ENCODE assay signal across 25 cellular contexts in the genomic region with DNA sequence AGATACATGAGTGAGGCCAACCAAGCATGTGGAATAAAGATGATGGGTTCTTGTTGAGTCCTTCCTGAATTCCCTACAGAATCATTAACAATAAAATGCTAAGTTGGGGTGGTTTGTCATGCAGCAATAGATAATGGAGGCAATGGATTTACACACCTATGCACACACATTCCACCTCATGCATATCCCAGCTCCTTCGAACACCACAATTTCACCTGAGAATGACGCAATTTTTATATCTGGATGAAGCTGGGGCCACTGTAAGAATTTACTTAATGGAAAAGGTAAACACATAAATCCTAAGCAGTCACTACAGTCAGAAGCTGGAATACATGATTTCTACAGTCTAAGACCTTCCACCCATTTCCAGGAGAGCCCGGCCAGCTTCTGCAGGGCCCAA. TPM values are rescaled to one million over a fixed set of nuclear protein-coding genes. Genes with fewer than 3 reads are reported as not detected.
DNase-seq lines count a peak whose midpoint lies in the region; ATAC-seq, FAIRE-seq and TF ChIP-seq lines count a peak whose summit lies in the region.
"Had no signal": no experiment of that assay in that cellular context is flagged by ENCODE, and none has a peak within 500 bp of the region (broad histone marks: within the 10 kb centered on the region; RNA-seq: fewer than 3 reads in every experiment).

No MANE protein-coding gene starts in this region.

- no peak overlapping the region for H2BK12ac ChIP-seq in neuronal stem cell (ENCODE audit: low read length)

- H3K79me2 ChIP-seq in HepG2 (ENCODE audit: insufficient read depth, low read length) (no peaks in the 10 kb centered on the region), Karpas-422 (ENCODE audit: low read length) (no peaks in the 10 kb centered on the region)

- no peak overlapping the region for H4K8ac ChIP-seq in neuronal stem cell (ENCODE audit: low read depth, low read length)

- no peak overlapping the region for H3K18ac ChIP-seq in neuronal stem cell (ENCODE audit: low read length)

- in situ Hi-C loops in HepG2 (cut with HindIII; ENCODE audit: extremely low pct_ligation_motif_present, low pct_unique_long_range_greater_than_20kb): no loop called here

- no peak overlapping the region for H2BK120ac ChIP-seq in neuronal stem cell (ENCODE audit: low read depth, low read length)

- no TSS peak for BruUV-seq in HepG2 (replicated peaks; lab: Mats Ljungman, UMichigan)

- H4K91ac ChIP-seq in neuronal stem cell (ENCODE audit: low read depth, low read length, poor library complexity): no peak overlapping the region

- H3K4me3 Mint-ChIP-seq in T-helper 2 cell treated with Interferon-gamma antibody and Interleukin-4, amounts not matched to agents 5 μg/mL and 100 μg/mL, for 36 hours: no peak overlapping the region
- H3K4me3 Mint-ChIP-seq in endothelial cell (ENCODE audit: unreplicated experiment): peak overlapping the region; percentile 62
- H3K4me3 Mint-ChIP-seq: B cell; CD4-positive, CD25-positive, alpha-beta regulatory T cell; CD8-positive, alpha-beta T cell; HFFc6 had no signal

- H3K23ac ChIP-seq in neuronal stem cell (ENCODE audit: low read depth, low read length, poor library complexity): no peak overlapping the region

- peak overlapping the region; percentile 34 for H3K27ac Mint-ChIP-seq in T-helper 2 cell treated with Interferon-gamma antibody and Interleukin-4, amounts not matched to agents 5 μg/mL and 100 μg/mL, for 36 hours
- H3K27ac Mint-ChIP-seq in endothelial cell (ENCODE audit: unreplicated experiment): no peak overlapping the region
- H3K27ac Mint-ChIP-seq: B cell, HFFc6 had no signal

- H4K20me1 ChIP-seq in HepG2 (ENCODE audit: insufficient read depth, low read length): no peaks in the 10 kb centered on the region
- 0 out of 2 replicates have a peak, but pooled peaks cover 4% of the 10 kb centered on the region for H4K20me1 ChIP-seq in Karpas-422 (ENCODE audit: insufficient read depth, low read depth, low read length)
- H4K20me1 ChIP-seq: BLaER1 had no signal

- H3K9me3 ChIP-seq in HepG2 (ENCODE audit: low read length) (peaks cover 8% of the 10 kb centered on the region), right lobe of liver (no peaks in the 10 kb centered on the region), neuronal stem cell (replicated peaks in 1 of 2; ENCODE audit: control insufficient read depth in 2 of 2, insufficient read depth in 1 of 2, low read depth in 1 of 2, low read length in 2 of 2) (peaks cover 8 to 19% of the 10 kb centered on the region in 2 donors), Karpas-422 (ENCODE audit: low read length) (no peaks in the 10 kb centered on the region)
- H3K9me3 ChIP-seq: HAP-1 had no signal

- peaks cover 25% of the 10 kb centered on the region for H3K9me3 Mint-ChIP-seq in T-helper 2 cell treated with Interferon-gamma antibody and Interleukin-4, amounts not matched to agents 5 μg/mL and 100 μg/mL, for 36 hours
- peaks cover 9% of the 10 kb centered on the region for H3K9me3 Mint-ChIP-seq in endothelial cell (ENCODE audit: unreplicated experiment)

- TF ChIP-seq EP300 in HepG2 (IDR thresholded peaks at IDR 0.05; ENCODE audit: low read depth in 2 of 2, low read length in 2 of 2) (no peak), HepG2 (CRISPR knock-in tag; IDR thresholded peaks at IDR 0.05; ENCODE audit: borderline replicate concordance) (no peak)

- H3K9me2 ChIP-seq in Karpas-422 (replicated peaks; ENCODE audit: insufficient read depth, low read length): no peaks in the 10 kb centered on the region

- no peak overlapping the region for H2AK5ac ChIP-seq in neuronal stem cell (ENCODE audit: low read depth, low read length)

- H3K4me1 ChIP-seq in HepG2 (ENCODE audit: insufficient read depth, low read length) (peaks cover 18% of the 10 kb centered on the region), right lobe of liver (peaks cover 0 to 15% (median 4%) of the 10 kb centered on the region in 4 donors), neuronal stem cell (ENCODE audit: control insufficient read depth in 2 of 2, insufficient read depth in 1 of 2, low read depth in 1 of 2, low read length in 2 of 2) (no peaks in the 10 kb centered on the region), Karpas-422 (ENCODE audit: low read length) (peaks cover 18% of the 10 kb centered on the region)

- H3K4me2 ChIP-seq in HepG2 (ENCODE audit: low read depth, low read length) (no peak overlapping the region), neuronal stem cell (ENCODE audit: insufficient read depth, low read length, poor library complexity, severe bottlenecking) (no peak overlapping the region), Karpas-422 (ENCODE audit: low read depth, low read length, poor library complexity, severe bottlenecking) (no peak overlapping the region)
- H3K4me2 ChIP-seq: BLaER1 had no signal

- POLR2A ChIA-PET in HepG2 (lab: Yijun Ruan, JAX): no interaction called here

- TF ChIP-seq CTCF in HepG2 (CRISPR knock-in tag; IDR thresholded peaks at IDR 0.05) (no peak), right lobe of liver (IDR thresholded peaks at IDR 0.05) (no peak), endothelial cell (IDR thresholded peaks at IDR 0.05; ENCODE audit: unreplicated experiment) (no peak), GM10266 (IDR thresholded peaks at IDR 0.05; ENCODE audit: control insufficient read depth, insufficient read depth, low read depth, missing control alignments) (no peak)

- no peak overlapping the region for H2BK5ac ChIP-seq in neuronal stem cell (ENCODE audit: low read length)

- H3K27ac ChIP-seq in HepG2 (ENCODE audit: extremely low read length, insufficient read depth, low read length): no peak overlapping the region
- no peak overlapping the region for H3K27ac ChIP-seq in right lobe of liver
- H3K27ac ChIP-seq in neuronal stem cell (replicated peaks; ENCODE audit: low read length): no peak overlapping the region
- H3K27ac ChIP-seq in Karpas-422 (ENCODE audit: low read length): no peak overlapping the region
- H3K27ac ChIP-seq: 22Rv1, BLaER1, C4-2B had no signal

- H3K79me1 ChIP-seq in neuronal stem cell (ENCODE audit: low read depth, low read length): no peaks in the 10 kb centered on the region

- intact Hi-C loops in HepG2 (cut with micrococcal nuclease; ENCODE audit: unreplicated experiment): no loop called here
- intact Hi-C loops in right lobe of liver (cut with DNase I): no loop called here

- no peak overlapping the region for H3K4me3 ChIP-seq in HepG2 (replicated peaks in 1 of 3; ENCODE audit: insufficient read depth in 1 of 3, low read depth in 2 of 3, low read length in 3 of 3)
- H3K4me3 ChIP-seq in right lobe of liver: no peak overlapping the region
- H3K4me3 ChIP-seq in neuronal stem cell (ENCODE audit: low read length in 2 of 2): no peak overlapping the region
- no peak overlapping the region for H3K4me3 ChIP-seq in Karpas-422 (ENCODE audit: low read length)
- H3K4me3 ChIP-seq: HAP-1 had no signal

- FAIRE-seq in HepG2 (lab: Jason Lieb, UNC): no peak
- FAIRE-seq: A204.1, D721Med, GM12892, H54 had no signal

- DNase-seq in T-helper 2 cell treated with Interferon-gamma antibody and Interleukin-4, amounts not matched to agents 5 μg/mL and 100 μg/mL, for 36 hours (ENCODE audit: low spot score): no peak
- no peak for DNase-seq in T-helper 2 cell
- DNase-seq in HepG2 (ENCODE audit: low spot score): no peak
- DNase-seq in right lobe of liver: no peak
- DNase-seq in endothelial cell (ENCODE audit: low spot score): no peak
- no peak for DNase-seq in neuronal stem cell (ENCODE audit: low spot score)
- no peak for DNase-seq in GM10266 (ENCODE audit: extremely low spot score)
- DNase-seq in Karpas-422: no peak
- DNase-seq: CD4-positive, CD25-positive, alpha-beta regulatory T cell; CD8-positive, alpha-beta T cell; DMS 273 treated with DMSO at 0.1 percent for 48 hours; DMS79; EL; GDM1; GOT3; HFFc6 had no signal

- H3K9ac ChIP-seq in HepG2 (ENCODE audit: insufficient read depth, low read depth, low read length) (no peak overlapping the region), neuronal stem cell (ENCODE audit: low read depth, low read length, poor library complexity) (no peak overlapping the region), Karpas-422 (ENCODE audit: low read length) (no peak overlapping the region)
- H3K9ac ChIP-seq: BLaER1 had no signal

- H2AFZ ChIP-seq in HepG2 (ENCODE audit: low read length) (no peak overlapping the region), neuronal stem cell (ENCODE audit: low read length) (no peak overlapping the region), Karpas-422 (ENCODE audit: low read length) (no peak overlapping the region)

- H3K4me1 Mint-ChIP-seq in T-helper 2 cell treated with Interferon-gamma antibody and Interleukin-4, amounts not matched to agents 5 μg/mL and 100 μg/mL, for 36 hours (ENCODE audit: low read depth): peaks cover 36% of the 10 kb centered on the region
- peaks cover 15% of the 10 kb centered on the region for H3K4me1 Mint-ChIP-seq in endothelial cell (ENCODE audit: unreplicated experiment)

- 98% methylated on average over 3 of the region's 3 CpGs for WGBS in HepG2 (ENCODE audit: low lambda C conversion rate)
- 94% methylated on average over 3 of the region's 3 CpGs for WGBS in right lobe of liver (ENCODE audit: insufficient coverage, low coverage, low lambda C conversion rate, missing lambda C conversion rate)
- WGBS in neuronal stem cell (ENCODE audit: extremely low coverage in 2 of 2, insufficient read length in 2 of 2, insufficient replicate concordance in 1 of 2), 2 donors: no CpG with 5 or more reads among the region's 3 CpGs

- no peak overlapping the region for H3K4ac ChIP-seq in neuronal stem cell (ENCODE audit: low read length)

- H3K27me3 Mint-ChIP-seq in T-helper 2 cell treated with Interferon-gamma antibody and Interleukin-4, amounts not matched to agents 5 μg/mL and 100 μg/mL, for 36 hours (ENCODE audit: low read depth): no peaks in the 10 kb centered on the region
- H3K27me3 Mint-ChIP-seq in endothelial cell (ENCODE audit: unreplicated experiment): peaks cover 4% of the 10 kb centered on the region
- H3K27me3 Mint-ChIP-seq: B cell; CD4-positive, CD25-positive, alpha-beta regulatory T cell had no signal

- CTCF ChIA-PET in HepG2 (lab: Yijun Ruan, JAX; ENCODE audit: low intra/inter-chr PET ratio, low total read pairs): no interaction called here

- ATAC-seq in HepG2: no peak
- ATAC-seq in right lobe of liver: no peak
- ATAC-seq: CD8-positive, alpha-beta T cell had no signal

- TF ChIP-seq POLR2A in HepG2 (IDR thresholded peaks at IDR 0.05; ENCODE audit: insufficient read depth in 1 of 2, low read depth in 2 of 2, low read length in 2 of 2) (no peak), right lobe of liver (IDR thresholded peaks at IDR 0.05) (no peak)

- H3K14ac ChIP-seq in neuronal stem cell (ENCODE audit: low read length): no peak overlapping the region

- TF ChIP-seq RAD21 in HepG2 (CRISPR knock-in tag; IDR thresholded peaks at IDR 0.05): no peak

- H3K36me3 ChIP-seq in HepG2 (replicated peaks in 1 of 2; ENCODE audit: control insufficient read depth in 1 of 2, insufficient read depth in 2 of 2, low read length in 2 of 2) (peaks cover 27 to 73% of the 10 kb centered on the region in 2 experiments), right lobe of liver (peaks cover 0 to 65% (median 35%) of the 10 kb centered on the region in 4 donors), neuronal stem cell (replicated peaks in 1 of 2; ENCODE audit: control insufficient read depth in 2 of 2, insufficient read depth in 2 of 2, low read length in 2 of 2) (peaks cover 0 to 17% of the 10 kb centered on the region in 2 donors), Karpas-422 (ENCODE audit: insufficient read depth, low read length) (no peaks in the 10 kb centered on the region)

- H2BK15ac ChIP-seq in neuronal stem cell (ENCODE audit: low read length): no peak overlapping the region

- H3K27me3 ChIP-seq in HepG2 (ENCODE audit: control insufficient read depth in 1 of 2, insufficient read depth in 2 of 2, low read length in 2 of 2): no peaks in the 10 kb centered on the region
- no peaks in the 10 kb centered on the region for H3K27me3 ChIP-seq in right lobe of liver
- no peaks in the 10 kb centered on the region for H3K27me3 ChIP-seq in neuronal stem cell (ENCODE audit: control insufficient read depth in 3 of 3, insufficient read depth in 3 of 3, low read depth in 1 of 3, low read length in 3 of 3)
- no peaks in the 10 kb centered on the region for H3K27me3 ChIP-seq in Karpas-422 (ENCODE audit: low read length)
- H3K27me3 ChIP-seq: BLaER1 had no signal

- peaks cover 90% of the 10 kb centered on the region for H3K36me3 Mint-ChIP-seq in T-helper 2 cell treated with Interferon-gamma antibody and Interleukin-4, amounts not matched to agents 5 μg/mL and 100 μg/mL, for 36 hours (ENCODE audit: low read depth)
- H3K36me3 Mint-ChIP-seq in endothelial cell (ENCODE audit: low read depth, unreplicated experiment): peaks cover 68% of the 10 kb centered on the region

RNA-seq across cellular contexts. Expression of a gene that starts 49.8 kb away (rescaled TPM):
- total RNA-seq in HepG2 (2016; rRNA removed; fragmentation: Illumina TruSeq; extraction: Trizol) (7.9 and 10.9 TPM in 2 replicates), right lobe of liver (10 to 100 TPM in 3 of 6 experiments, 1 to 10 TPM in 3; 5.5 to 16.1 (median 8.6) TPM), endothelial cell (ENCODE audit: unreplicated experiment) (52.1 TPM)
- 4.1 and 5.7 TPM in 2 replicates for total RNA-seq in HepG2 (2016; cell fraction: cytosol; rRNA removed; fragmentation: Illumina TruSeq; extraction: Trizol; ENCODE audit: low read depth)
- 9.4 and 10.9 TPM in 2 replicates for total RNA-seq in HepG2 (2016; cell fraction: insoluble cytoplasmic fraction; rRNA removed; fragmentation: Illumina TruSeq; extraction: Trizol)
- 8.3 and 9.3 TPM in 2 replicates for total RNA-seq in HepG2 (2016; cell fraction: membrane; rRNA removed; fragmentation: Illumina TruSeq; extraction: Trizol)
- 7.4 and 8.7 TPM in 2 replicates for total RNA-seq in HepG2 (2016; cell fraction: nucleus; rRNA removed; fragmentation: Illumina TruSeq; extraction: Trizol)
- 20.8 and 21.4 TPM in 2 replicates for polyA plus RNA-seq in HepG2 (2011; rRNA removed)
- polyA plus RNA-seq in HepG2 (2011; cell fraction: cytosol; rRNA removed): 25.1 and 29.5 TPM in 2 replicates
- polyA plus RNA-seq in HepG2 (2011; cell fraction: nucleus; rRNA removed): 10.1 and 10.2 TPM in 2 replicates
- polyA plus RNA-seq in HepG2 (2012): 6.0 and 8.9 TPM in 2 replicates
- 3.9 and 5.8 TPM in 2 replicates for polyA plus RNA-seq in HepG2 (2016; cell fraction: cytosol; fragmentation: Illumina TruSeq; extraction: Trizol; ENCODE audit: low read depth)
- 7.5 and 8.3 TPM in 2 replicates for polyA plus RNA-seq in HepG2 (2016; cell fraction: insoluble cytoplasmic fraction; fragmentation: Illumina TruSeq; extraction: Trizol; ENCODE audit: low read depth)
- 5.9 and 6.9 TPM in 2 replicates for polyA plus RNA-seq in HepG2 (2016; cell fraction: membrane; fragmentation: Illumina TruSeq; extraction: Trizol; ENCODE audit: low read depth)
- polyA plus RNA-seq in HepG2 (2016; cell fraction: nucleus; fragmentation: Illumina TruSeq; extraction: Trizol; ENCODE audit: insufficient read depth, low read depth): 11.9 and 12.3 TPM in 2 replicates
- 1.3 and 35.6 TPM in 2 replicates for polyA minus RNA-seq in HepG2 (2011; rRNA and poly(A)+ RNA removed; ENCODE audit: low replicate concordance)
- 6.6 and 7.4 TPM in 2 replicates for polyA minus RNA-seq in HepG2 (2011; cell fraction: cytosol; rRNA and poly(A)+ RNA removed)
- 4.2 and 7.6 TPM in 2 replicates for polyA minus RNA-seq in HepG2 (2011; cell fraction: nucleus; rRNA and poly(A)+ RNA removed)
- polyA plus RNA-seq in neuronal stem cell (2013, experiment 1 of 2): 0.10 TPM
- not detected for polyA plus RNA-seq in neuronal stem cell (2013, experiment 2 of 2)
- total RNA-seq in Karpas-422 (2014; rRNA removed; shearing (Covaris generic); ENCODE audit: low replicate concordance): 4.4 and 12.1 TPM in 2 replicates

RNA-seq across cellular contexts. Expression of a gene that starts 59.7 kb away (rescaled TPM):
- 4.1 and 6.0 TPM in 2 replicates for total RNA-seq in HepG2 (2016; rRNA removed; fragmentation: Illumina TruSeq; extraction: Trizol)
- 3.0 and 3.8 TPM in 2 replicates for total RNA-seq in HepG2 (2016; cell fraction: cytosol; rRNA removed; fragmentation: Illumina TruSeq; extraction: Trizol; ENCODE audit: low read depth)
- total RNA-seq in HepG2 (2016; cell fraction: insoluble cytoplasmic fraction; rRNA removed; fragmentation: Illumina TruSeq; extraction: Trizol): 3.2 and 7.0 TPM in 2 replicates
- total RNA-seq in HepG2 (2016; cell fraction: membrane; rRNA removed; fragmentation: Illumina TruSeq; extraction: Trizol): 4.2 and 4.8 TPM in 2 replicates
- total RNA-seq in HepG2 (2016; cell fraction: nucleus; rRNA removed; fragmentation: Illumina TruSeq; extraction: Trizol): 10.8 and 12.6 TPM in 2 replicates
- polyA plus RNA-seq in HepG2 (2011; rRNA removed): 12.7 and 15.7 TPM in 2 replicates
- 9.1 and 10.3 TPM in 2 replicates for polyA plus RNA-seq in HepG2 (2011; cell fraction: cytosol; rRNA removed)
- polyA plus RNA-seq in HepG2 (2011; cell fraction: nucleus; rRNA removed): 32.7 and 33.0 TPM in 2 replicates
- polyA plus RNA-seq in HepG2 (2012): 20.8 and 22.2 TPM in 2 replicates
- polyA plus RNA-seq in HepG2 (2016; cell fraction: cytosol; fragmentation: Illumina TruSeq; extraction: Trizol; ENCODE audit: low read depth): 2.9 and 3.1 TPM in 2 replicates
- 3.3 and 3.6 TPM in 2 replicates for polyA plus RNA-seq in HepG2 (2016; cell fraction: insoluble cytoplasmic fraction; fragmentation: Illumina TruSeq; extraction: Trizol; ENCODE audit: low read depth)
- 3.4 and 3.6 TPM in 2 replicates for polyA plus RNA-seq in HepG2 (2016; cell fraction: membrane; fragmentation: Illumina TruSeq; extraction: Trizol; ENCODE audit: low read depth)
- polyA plus RNA-seq in HepG2 (2016; cell fraction: nucleus; fragmentation: Illumina TruSeq; extraction: Trizol; ENCODE audit: insufficient read depth, low read depth): 11.5 and 12.4 TPM in 2 replicates
- polyA minus RNA-seq in HepG2 (2011; rRNA and poly(A)+ RNA removed; ENCODE audit: low replicate concordance): 10.5 and 30.9 TPM in 2 replicates
- polyA minus RNA-seq in HepG2 (2011; cell fraction: cytosol; rRNA and poly(A)+ RNA removed): 13.3 and 18.1 TPM in 2 replicates
- 48.8 and 61.2 TPM in 2 replicates for polyA minus RNA-seq in HepG2 (2011; cell fraction: nucleus; rRNA and poly(A)+ RNA removed)
- 10 to 100 TPM; 22.7 to 47.6 (median 28.7) TPM for total RNA-seq in right lobe of liver
- 16.7 TPM for total RNA-seq in endothelial cell (ENCODE audit: unreplicated experiment)
- 3.0 TPM for polyA plus RNA-seq in neuronal stem cell (2013, experiment 1 of 2)
- 2.7 TPM for polyA plus RNA-seq in neuronal stem cell (2013, experiment 2 of 2)
- 1.9 and 10.9 TPM in 2 replicates for total RNA-seq in Karpas-422 (2014; rRNA removed; shearing (Covaris generic); ENCODE audit: low replicate concordance)
